Comparison of ENCODE assay signal across 8 cellular contexts in genomic region chr11:61532136-61533038, GRCh38. TPM values are rescaled to one million over a fixed set of nuclear protein-coding genes. Genes with fewer than 3 reads are reported as not detected.
DNase-seq lines count a peak whose midpoint lies in the region; ATAC-seq and TF ChIP-seq lines count a peak whose summit lies in the region.

No MANE protein-coding gene starts in this region.

- H3K36me3 ChIP-seq in Caco-2 (ENCODE audit: control insufficient read depth, insufficient read depth, low read length) (no peaks in the 10 kb centered on the region), PC-9 (ENCODE audit: low read depth) (no peaks in the 10 kb centered on the region)

- H3K27ac ChIP-seq in PC-9, result no peak overlapping the region

- DNase-seq in Caco-2, result peak; percentile 67 to 73
- DNase-seq in PC-9, result peak in 1 of 2 experiments; percentile 69
- peak; percentile 14 for DNase-seq in activated gamma-delta T cell treated with anti-CD3 and anti-CD28 coated beads, Interleukin-2, amount 50 U/mL, for 16 hours (ENCODE audit: low read depth)
- peak; percentile 11 for DNase-seq in iris pigment epithelial cell (ENCODE audit: low read depth)
- peak in 2 of 3 donors; percentile 19 to 27 for DNase-seq in stimulated activated CD4-positive, alpha-beta T cell treated with anti-CD3 and anti-CD28 coated beads, TNF-alpha, amount 100 ng/mL, for 48 hours (ENCODE audit: low read depth in 3 of 3)
- no peak for DNase-seq in omental fat pad (ENCODE audit: low spot score)

- H3K4me3 Mint-ChIP-seq in Caco-2 (ENCODE audit: unreplicated experiment), result no peak overlapping the region

- H3K79me2 ChIP-seq in PC-9 (ENCODE audit: low read depth), result no peaks in the 10 kb centered on the region

- H3K27me3 ChIP-seq in Caco-2 (replicated peaks; ENCODE audit: control insufficient read depth, insufficient read depth, low read length), result no peaks in the 10 kb centered on the region
- peaks cover 22% of the 10 kb centered on the region; the same call in 1 of the 2 replicates for H3K27me3 ChIP-seq in PC-9 (ENCODE audit: insufficient read depth, low read depth)

- BruUV-seq in Caco-2 (replicated peaks; lab: Mats Ljungman, UMichigan), result no TSS peak
- no TSS peak for BruUV-seq in PC-9 (replicated peaks; lab: Mats Ljungman, UMichigan)

- H2AFZ ChIP-seq in PC-9, result no peak overlapping the region

- CTCF ChIA-PET in Caco-2 (lab: Charles Lee), result interaction anchor here (0.6 to 1.8 kb wide), 17 partner anchors 9 to 101 kb away, joined by 3 to 8 read pairs (median 4); no protein-coding TSS in a partner anchor
- CTCF ChIA-PET in PC-9 (lab: Charles Lee), result interaction anchor here (0.6 to 1.0 kb wide), 4 partner anchors 10 to 553 kb away, joined by 3 to 9 read pairs (median 5); no protein-coding TSS in a partner anchor

- TF ChIP-seq CTCF in Caco-2 (IDR thresholded peaks at IDR 0.05; ENCODE audit: insufficient read depth in 1 of 2, low read depth in 1 of 2, low read length in 1 of 2, severe bottlenecking in 1 of 2, unreplicated experiment in 1 of 2) (peak; percentile 85 to 86), PC-9 (conservative IDR thresholded peaks at IDR 0.05) (peak; percentile 94), omental fat pad (IDR thresholded peaks at IDR 0.05) (no peak)

- H3K4me1 Mint-ChIP-seq in Caco-2 (ENCODE audit: low read depth, unreplicated experiment), result peaks cover 25% of the 10 kb centered on the region

- peaks cover 41% of the 10 kb centered on the region for H3K4me1 ChIP-seq in Caco-2
- H3K4me1 ChIP-seq in PC-9 (replicated peaks; ENCODE audit: insufficient read depth), result no peaks in the 10 kb centered on the region

- no peaks in the 10 kb centered on the region for H3K9me3 Mint-ChIP-seq in Caco-2 (ENCODE audit: unreplicated experiment)

- no peaks in the 10 kb centered on the region for H3K9me2 ChIP-seq in PC-9 (ENCODE audit: insufficient read depth)

- POLR2A ChIA-PET in Caco-2 (lab: Charles Lee) (no interaction called here), PC-9 (lab: Charles Lee; ENCODE audit: unreplicated experiment) (no interaction called here)

- H3K27me3 Mint-ChIP-seq in Caco-2 (ENCODE audit: insufficient read depth, unreplicated experiment), result no peaks in the 10 kb centered on the region

- H3K4me3 ChIP-seq in Caco-2 (ENCODE audit: low read depth, low read length) (no peak overlapping the region), PC-9 (no peak overlapping the region)

- peaks cover 10% of the 10 kb centered on the region for H3K36me3 Mint-ChIP-seq in Caco-2 (ENCODE audit: insufficient read depth, unreplicated experiment)

- no peaks in the 10 kb centered on the region for H3F3A ChIP-seq in PC-9 (ENCODE audit: insufficient read depth, low read depth)

- H4K20me1 ChIP-seq in PC-9 (ENCODE audit: insufficient read depth), result no peaks in the 10 kb centered on the region

- H3K4me2 ChIP-seq in PC-9, result no peak overlapping the region

- H3K27ac Mint-ChIP-seq in Caco-2 (ENCODE audit: unreplicated experiment), result no peak overlapping the region

- H3K9me3 ChIP-seq in Caco-2 (no peaks in the 10 kb centered on the region), PC-9 (ENCODE audit: insufficient read depth, low read depth) (no peaks in the 10 kb centered on the region)

- intact Hi-C loops in Caco-2 (cut with micrococcal nuclease; ENCODE audit: unreplicated experiment), result loop anchor here (2.0 kb wide), 3 partner anchors 34 to 94 kb away; no protein-coding TSS in a partner anchor
- intact Hi-C loops in PC-9 (cut with micrococcal nuclease; ENCODE audit: unreplicated experiment), result loop anchor here (1.0 to 5.0 kb wide), 3 partner anchors 35 to 201 kb away; no protein-coding TSS in a partner anchor

- ATAC-seq in HG02885 (IDR thresholded peaks at IDR 0.05; ENCODE audit: poor library complexity, unreplicated experiment) (peak; percentile 44), GM21515 (IDR thresholded peaks at IDR 0.05; ENCODE audit: unreplicated experiment) (no peak), omental fat pad (ENCODE audit: low FRiP score) (no peak)

RNA-seq across cellular contexts. Expression of gene LRRC10B, which starts 23.8 kb away (rescaled TPM):
- total RNA-seq in Caco-2 (2022) (0.34 TPM in 1 of 2 replicates, not detected in the other), PC-9 (2021) (1.0 and 1.1 TPM in 2 replicates), omental fat pad (1 to 10 TPM; 1.1 to 2.0 (median 1.7) TPM)

RNA-seq across cellular contexts. Expression of gene SYT7, which starts 48.5 kb away (rescaled TPM):
- 32.8 and 33.5 TPM in 2 replicates for total RNA-seq in Caco-2 (2022)
- total RNA-seq in PC-9 (2021), result 4.0 and 8.9 TPM in 2 replicates
- total RNA-seq in omental fat pad, result 1 to 10 TPM; 1.6 to 6.6 (median 4.4) TPM

Comparison
In these comparisons a context has a peak if more than half of its experiments do, and no peak if none do; other contexts are left out.
1. CTCF ChIP-seq: peak in Caco-2 (2 of 2) and PC-9 (single experiment); none in omental fat pad (0 of 3).